In the genomic region with DNA sequence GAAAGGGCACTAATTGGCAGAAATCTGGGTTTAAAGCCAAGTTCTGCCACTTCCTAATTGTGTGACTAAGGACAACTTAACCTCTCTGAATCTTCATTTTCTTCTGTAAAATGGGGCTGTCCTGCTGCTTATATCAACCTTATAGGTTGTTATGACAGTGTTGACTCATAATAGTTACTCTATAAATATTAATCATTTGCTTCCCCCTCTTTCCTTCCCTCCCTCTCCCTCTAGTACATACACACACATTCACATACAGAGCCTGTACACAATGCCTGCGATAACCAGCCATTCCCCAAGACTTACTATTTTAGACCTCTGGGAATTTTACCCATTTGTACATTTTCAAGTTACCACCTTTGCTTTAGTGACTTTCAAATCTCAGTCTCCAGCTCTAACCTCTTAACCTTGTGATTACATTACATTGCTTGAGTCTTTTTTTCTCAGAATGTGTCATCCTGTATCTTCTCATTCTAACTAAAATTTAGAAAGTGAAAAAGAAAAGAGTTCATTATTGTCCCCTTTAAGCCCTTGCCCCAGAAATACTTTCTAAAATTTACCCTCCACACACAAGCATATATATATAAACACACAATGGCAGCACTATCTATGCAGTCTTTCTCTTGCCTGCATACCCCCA, we compare ENCODE assay signal across 28 cellular contexts. TPM values are rescaled to one million over a fixed set of nuclear protein-coding genes. Genes with fewer than 3 reads are reported as not detected.
A peak's percentile ranks its signal among the peaks of the same experiment; 100 is the strongest.
DNase-seq lines count a peak whose midpoint lies in the region; ATAC-seq, FAIRE-seq and TF ChIP-seq lines count a peak whose summit lies in the region.
"Had no signal": no experiment of that assay in that cellular context is flagged by ENCODE, and none has a peak within 500 bp of the region (broad histone marks: within the 10 kb centered on the region; RNA-seq: fewer than 3 reads in every experiment).

No MANE protein-coding gene starts in this region.

- H3K4me1 ChIP-seq in foreskin keratinocyte (peaks cover 22% of the 10 kb centered on the region), thyroid gland (no peaks in the 10 kb centered on the region), Peyer's patch (no peaks in the 10 kb centered on the region)
- H3K4me1 ChIP-seq: gastroesophageal sphincter, left ventricle myocardium inferior had no signal

- FAIRE-seq in GM12892 (lab: Jason Lieb, UNC): peak; percentile 42
- FAIRE-seq: GM12891, islet of Langerhans had no signal

- H3K4me3 ChIP-seq in thyroid gland (replicated peaks in 1 of 3) (no peak overlapping the region), Peyer's patch (no peak overlapping the region)
- H3K4me3 ChIP-seq: dorsolateral prefrontal cortex, gastroesophageal sphincter, left ventricle myocardium inferior, SK-N-MC had no signal

- no peaks in the 10 kb centered on the region for H3K9me3 ChIP-seq in thyroid gland
- no peaks in the 10 kb centered on the region for H3K9me3 ChIP-seq in Peyer's patch
- H3K9me3 ChIP-seq: left ventricle myocardium inferior had no signal

- H3K27me3 ChIP-seq in foreskin keratinocyte (no peaks in the 10 kb centered on the region), thyroid gland (no peaks in the 10 kb centered on the region), Peyer's patch (no peaks in the 10 kb centered on the region)
- H3K27me3 ChIP-seq: dorsolateral prefrontal cortex, gastroesophageal sphincter had no signal

- ATAC-seq in activated CD4-positive, CD25-positive, alpha-beta regulatory T cell treated with anti-CD3 and anti-CD28 coated beads, Interleukin-2, amount 50 U/mL, for 24 hours: peak; percentile 45 to 53
- peak; percentile 74 for ATAC-seq in foreskin keratinocyte
- ATAC-seq: CD8-positive, alpha-beta T cell; gastroesophageal sphincter; naive thymus-derived CD8-positive, alpha-beta T cell had no signal

- no peak for DNase-seq in activated CD4-positive, CD25-positive, alpha-beta regulatory T cell treated with anti-CD3 and anti-CD28 coated beads, Interleukin-2, amount 50 U/mL, for 72 hours
- DNase-seq in GM12892 (ENCODE audit: insufficient read length) (no peak), amniotic epithelial cell (ENCODE audit: low read depth) (peak; percentile 40), foreskin keratinocyte (no peak), thyroid gland (no peak), Peyer's patch (no peak), GDM1 (lab: John Stamatoyannopoulos, UW) (no peak)
- DNase-seq: aorta; CD8-positive, alpha-beta T cell; DMS153; dorsolateral prefrontal cortex; erythroblast; H7; hypothalamus; left ventricle myocardium inferior; midbrain; naive thymus-derived CD8-positive, alpha-beta T cell; NCI-H1048; NCI-H1694 treated with DMSO at 0.1 percent for 48 hours; NCI-H526; occipital lobe had no signal

- intact Hi-C loops in thyroid gland (cut with DNase I): no loop called here

- TF ChIP-seq POLR2A in GM12892 (IDR thresholded peaks at IDR 0.05; ENCODE audit: low read depth, low read length) (no peak), thyroid gland (IDR thresholded peaks at IDR 0.05) (no peak), Peyer's patch (IDR thresholded peaks at IDR 0.05) (no peak)

- 94 to 97% methylated on average over 1 of the region's 1 CpG for WGBS in thyroid gland, 2 donors

- H3K36me3 ChIP-seq in thyroid gland: no peaks in the 10 kb centered on the region
- H3K36me3 ChIP-seq in Peyer's patch: no peaks in the 10 kb centered on the region
- H3K36me3 ChIP-seq: gastroesophageal sphincter, left ventricle myocardium inferior had no signal

- TF ChIP-seq CTCF in foreskin keratinocyte (conservative IDR thresholded peaks at IDR 0.05) (no peak), thyroid gland (IDR thresholded peaks at IDR 0.05) (no peak), Peyer's patch (IDR thresholded peaks at IDR 0.05) (no peak)

- H3K27ac ChIP-seq in foreskin keratinocyte (no peak overlapping the region), thyroid gland (no peak overlapping the region), Peyer's patch (no peak overlapping the region)
- H3K27ac ChIP-seq: dorsolateral prefrontal cortex, gastroesophageal sphincter, left ventricle myocardium inferior, SK-N-MC had no signal

RNA-seq across cellular contexts. Expression of a gene that starts 31.9 kb away (rescaled TPM):
- not detected for polyA plus RNA-seq in GM12892 (2012; ENCODE audit: missing spikeins)
- total RNA-seq in foreskin keratinocyte (not detected in 2 replicates), thyroid gland (1 to 10 TPM in 1 of 4 donors, not detected in 3; 3.6 TPM), Peyer's patch (not detected)
- polyA plus RNA-seq in foreskin keratinocyte: not detected in 2 replicates
- total RNA-seq: A172; aorta; CD8-positive, alpha-beta T cell; gastroesophageal sphincter; H7; left ventricle myocardium inferior; naive thymus-derived CD8-positive, alpha-beta T cell; occipital lobe; pulmonary artery endothelial cell had no signal
- polyA plus RNA-seq: aorta; naive thymus-derived CD8-positive, alpha-beta T cell had no signal
